8 cellular contexts compared by ENCODE assay signal in the genomic region with DNA sequence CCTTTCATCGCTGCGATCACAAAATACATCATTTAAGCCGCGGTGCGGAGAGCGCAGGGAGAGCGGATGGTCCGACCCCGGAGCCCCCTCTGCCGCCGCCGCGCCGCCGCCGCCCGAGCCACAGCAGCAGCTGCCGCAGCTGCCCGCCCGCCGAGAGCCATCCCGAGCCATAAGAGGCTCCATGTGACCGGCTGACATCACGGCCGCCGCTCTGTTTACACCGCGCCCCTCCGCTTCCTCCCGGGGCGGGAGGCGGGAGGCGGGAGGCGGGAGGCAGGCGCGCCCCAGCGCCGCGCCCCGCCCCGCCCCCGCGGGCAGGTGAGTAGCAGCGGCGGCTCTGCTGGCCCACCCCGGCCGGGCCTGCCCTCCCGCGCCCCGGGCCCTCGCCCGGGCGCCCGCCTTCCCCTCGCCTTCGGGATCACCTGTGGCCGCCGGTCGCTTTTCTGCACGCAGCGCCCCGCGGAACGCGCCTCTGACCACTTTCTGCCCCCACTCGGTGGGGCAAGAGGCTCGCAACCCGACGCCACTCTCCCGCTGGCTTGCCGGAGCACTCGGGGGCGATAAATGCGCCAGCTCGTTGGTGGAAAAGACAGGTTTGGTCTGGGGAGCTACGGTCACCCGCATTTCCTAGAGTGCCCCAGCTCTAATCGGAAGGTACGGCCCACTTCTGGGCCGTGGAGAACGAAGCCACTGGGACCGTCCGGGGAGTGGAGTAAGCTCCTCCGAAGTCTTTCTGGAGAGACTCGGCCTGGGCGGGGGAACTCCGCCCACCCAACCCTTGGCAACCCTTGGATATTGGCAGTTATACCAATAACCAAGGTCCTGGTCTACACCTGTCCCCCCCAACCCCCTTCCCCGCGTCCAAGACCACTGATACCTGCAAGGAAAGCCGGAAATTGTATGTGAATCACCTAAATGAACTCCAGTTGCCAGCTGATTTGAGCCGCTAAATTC.
A peak's percentile ranks its signal among the peaks of the same experiment; 100 is the strongest.
DNase-seq lines count a peak whose midpoint lies in the region; ATAC-seq and TF ChIP-seq lines count a peak whose summit lies in the region.

No MANE protein-coding gene starts in this region.

- peaks cover 3% of the 10 kb centered on the region; the same call in 1 of the 2 replicates for H3K4me1 ChIP-seq in DOHH2 (ENCODE audit: control insufficient read depth, low read length)
- peaks cover 16% of the 10 kb centered on the region for H3K4me1 ChIP-seq in GM23248 (ENCODE audit: insufficient read depth)
- peaks cover 55% of the 10 kb centered on the region for H3K4me1 ChIP-seq in Loucy (ENCODE audit: insufficient read depth, low read length, poor library complexity, severe bottlenecking)
- no peaks in the 10 kb centered on the region for H3K4me1 ChIP-seq in upper lobe of right lung

- H3K27me3 ChIP-seq in DOHH2 (ENCODE audit: control insufficient read depth, low read length) (peaks cover 66% of the 10 kb centered on the region), GM23248 (replicated peaks; ENCODE audit: insufficient read depth) (no peaks in the 10 kb centered on the region), Loucy (ENCODE audit: insufficient read depth, low read length, poor library complexity, severe bottlenecking) (no peaks in the 10 kb centered on the region), upper lobe of right lung (no peaks in the 10 kb centered on the region)

- H3K4me3 ChIP-seq in DOHH2 (ENCODE audit: low read length): peak overlapping the region; percentile 54
- peak overlapping the region; percentile 79 for H3K4me3 ChIP-seq in GM23248
- H3K4me3 ChIP-seq in Loucy (ENCODE audit: low read length, poor library complexity, severe bottlenecking): peak overlapping the region; percentile 95
- peak overlapping the region; percentile 75 for H3K4me3 ChIP-seq in upper lobe of right lung

- peak overlapping the region; percentile 84 for H2AFZ ChIP-seq in GM23248
- peak overlapping the region; percentile 82 for H2AFZ ChIP-seq in Loucy (ENCODE audit: low read length)

- in situ Hi-C loops in GM23248 (cut with MboI): no loop called here

- intact Hi-C loops in left cardiac atrium (cut with DNase I) (loop anchor here in 1 of 2 donors (5.0 kb wide), 1 partner anchor 160 kb away; no protein-coding TSS in a partner anchor), upper lobe of right lung (cut with DNase I) (no loop called here)

- H3K79me2 ChIP-seq in DOHH2 (ENCODE audit: control insufficient read depth, low read length) (no peaks in the 10 kb centered on the region), GM23248 (ENCODE audit: insufficient read depth) (peaks cover 34% of the 10 kb centered on the region), Loucy (ENCODE audit: insufficient read depth, low read length) (peaks cover 48% of the 10 kb centered on the region)

- H3K36me3 Mint-ChIP-seq in progenitor cell of endocrine pancreas (ENCODE audit: insufficient read depth): no peaks in the 10 kb centered on the region

- H3K9ac ChIP-seq in GM23248 (peak overlapping the region; percentile 90), Loucy (ENCODE audit: low read depth, low read length, poor library complexity, severe bottlenecking) (peak overlapping the region; percentile 82)

- no peak overlapping the region for H3K27ac ChIP-seq in DOHH2 (ENCODE audit: low read depth, low read length)
- H3K27ac ChIP-seq in GM23248: peak overlapping the region; percentile 41; the same call in 1 of the 2 replicates
- H3K27ac ChIP-seq in upper lobe of right lung: peak overlapping the region; percentile 88

- DNase-seq in GM23248 (peak; percentile 93), SKM-1 (lab: John Stamatoyannopoulos, UW; ENCODE audit: unreplicated experiment) (peak; percentile 19), left cardiac atrium (peak; percentile 88), progenitor cell of endocrine pancreas (ENCODE audit: low spot score, unreplicated experiment) (peak; percentile 66), upper lobe of right lung (peak; percentile 95)
- peak; percentile 58 for DNase-seq in activated naive CD8-positive, alpha-beta T cell treated with anti-CD3 and anti-CD28 coated beads, Interleukin-2, amount 50 U/mL, for 16 hours (ENCODE audit: low read depth, low spot score)

- H3K4me3 Mint-ChIP-seq in progenitor cell of endocrine pancreas (ENCODE audit: low read depth): peak overlapping the region; percentile 86

- H3F3A ChIP-seq in DOHH2 (ENCODE audit: control insufficient read depth, insufficient read depth): no peaks in the 10 kb centered on the region
- peaks cover 6% of the 10 kb centered on the region for H3F3A ChIP-seq in GM23248 (ENCODE audit: insufficient read depth)
- H3F3A ChIP-seq in Loucy (ENCODE audit: low read depth): peaks cover 10% of the 10 kb centered on the region; the same call in 1 of the 2 replicates

- H3K9me3 ChIP-seq in DOHH2 (ENCODE audit: control insufficient read depth, insufficient read depth, low read length) (no peaks in the 10 kb centered on the region), GM23248 (ENCODE audit: low read depth) (no peaks in the 10 kb centered on the region), Loucy (ENCODE audit: insufficient read depth, low read depth, low read length) (no peaks in the 10 kb centered on the region), upper lobe of right lung (no peaks in the 10 kb centered on the region)

- TF ChIP-seq CTCF in DOHH2 (IDR thresholded peaks at IDR 0.05; ENCODE audit: low read depth, low read length, poor library complexity, severe bottlenecking) (no peak), Loucy (conservative IDR thresholded peaks at IDR 0.05; ENCODE audit: low read length) (peak; percentile 37), progenitor cell of endocrine pancreas (IDR thresholded peaks at IDR 0.05; ENCODE audit: unreplicated experiment) (peak; percentile 48), upper lobe of right lung (IDR thresholded peaks at IDR 0.05) (peak; percentile 9)

- H3K27me3 Mint-ChIP-seq in progenitor cell of endocrine pancreas: peaks cover 4% of the 10 kb centered on the region

- H3K4me2 ChIP-seq in DOHH2 (ENCODE audit: low read length) (peak overlapping the region; percentile 61), GM23248 (ENCODE audit: unreplicated experiment) (peak overlapping the region; percentile 89), Loucy (ENCODE audit: low read depth, low read length, poor library complexity, severe bottlenecking) (peak overlapping the region; percentile 94)

- no peaks in the 10 kb centered on the region for H4K20me1 ChIP-seq in DOHH2 (ENCODE audit: control insufficient read depth, insufficient read depth, low read depth, low read length)
- no peaks in the 10 kb centered on the region for H4K20me1 ChIP-seq in GM23248 (ENCODE audit: insufficient read depth)
- peaks cover 36% of the 10 kb centered on the region for H4K20me1 ChIP-seq in Loucy (ENCODE audit: insufficient read depth, low read length, poor library complexity, severe bottlenecking)

- H3K27ac Mint-ChIP-seq in progenitor cell of endocrine pancreas: peak overlapping the region; percentile 97

- 9% methylated on average over 65 to 80 of the region's 91 CpGs for WGBS in GM23248 (ENCODE audit: low coverage in 1 of 2, low lambda C conversion rate in 2 of 2, missing lambda C conversion rate in 2 of 2), 2 experiments

- H3K9me3 Mint-ChIP-seq in progenitor cell of endocrine pancreas (ENCODE audit: low read depth): no peaks in the 10 kb centered on the region

- H3K9me2 ChIP-seq in DOHH2 (replicated peaks; ENCODE audit: control insufficient read depth, low read length) (no peaks in the 10 kb centered on the region), GM23248 (ENCODE audit: insufficient read depth) (no peaks in the 10 kb centered on the region), Loucy (replicated peaks; ENCODE audit: low read depth, low read length) (no peaks in the 10 kb centered on the region)

- peaks cover 27% of the 10 kb centered on the region for H3K4me1 Mint-ChIP-seq in progenitor cell of endocrine pancreas (ENCODE audit: low read depth)

- H3K36me3 ChIP-seq in DOHH2 (ENCODE audit: control insufficient read depth, low read length) (no peaks in the 10 kb centered on the region), GM23248 (ENCODE audit: low read depth) (no peaks in the 10 kb centered on the region), Loucy (ENCODE audit: insufficient read depth, low read length) (no peaks in the 10 kb centered on the region), upper lobe of right lung (no peaks in the 10 kb centered on the region)

- ATAC-seq in left cardiac atrium: peak; percentile 93 to 94
- peak; percentile 94 for ATAC-seq in upper lobe of right lung

Comparison
In these comparisons a context has a peak if more than half of its experiments do, and no peak if none do; other contexts are left out.
1. DNase-seq: peak in every context shown above with its lines; median percentile 95 in upper lobe of right lung; 93 in GM23248; 88 in left cardiac atrium; 66 in progenitor cell of endocrine pancreas; 58 in activated naive CD8-positive, alpha-beta T cell treated with anti-CD3 and anti-CD28 coated beads, Interleukin-2, amount 50 U/mL, for 16 hours; 19 in SKM-1.